Comparison of ENCODE assay signal across 9 cellular contexts in the genomic region with DNA sequence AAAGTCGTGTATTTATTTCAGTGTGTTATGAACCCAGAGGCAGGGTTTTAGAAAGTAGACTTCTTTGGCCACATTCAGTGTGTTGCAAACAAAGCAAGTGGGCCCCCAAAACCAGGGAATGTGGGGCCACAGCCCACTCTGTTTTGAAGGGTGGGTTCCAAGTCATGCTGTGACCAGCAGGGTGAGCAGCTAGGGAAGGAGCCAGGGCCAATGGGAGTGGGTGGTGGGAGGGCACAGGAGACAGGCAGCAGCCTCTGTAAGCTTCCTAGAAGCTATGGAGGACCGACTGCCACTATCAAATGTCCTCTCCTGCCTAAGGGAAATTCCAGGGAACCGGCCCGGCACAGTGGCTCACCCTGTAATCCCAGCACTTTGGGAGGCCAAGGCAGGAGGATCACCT. TPM values are rescaled to one million over a fixed set of nuclear protein-coding genes. Genes with fewer than 3 reads are reported as not detected.
"Had no signal": no experiment of that assay in that cellular context is flagged by ENCODE, and none has a peak within 500 bp of the region (broad histone marks: within the 10 kb centered on the region; RNA-seq: fewer than 3 reads in every experiment).

No MANE protein-coding gene starts in this region.

- DNase-seq: GDM1, GF-D8 had no signal

- FAIRE-seq: G401.6, GM12878, GM12891, GM12892, GM18507, GM19239 had no signal

- H3K4me3 ChIP-seq: GM12878 had no signal

- ATAC-seq: GM12878 had no signal

RNA-seq across cellular contexts. Expression of a gene that starts 50.4 kb away (rescaled TPM):
- total RNA-seq: G401, GM12878 had no signal
- polyA plus RNA-seq: GM12878 had no signal
